ENCODE assay signal across 26 cellular contexts in the genomic region with DNA sequence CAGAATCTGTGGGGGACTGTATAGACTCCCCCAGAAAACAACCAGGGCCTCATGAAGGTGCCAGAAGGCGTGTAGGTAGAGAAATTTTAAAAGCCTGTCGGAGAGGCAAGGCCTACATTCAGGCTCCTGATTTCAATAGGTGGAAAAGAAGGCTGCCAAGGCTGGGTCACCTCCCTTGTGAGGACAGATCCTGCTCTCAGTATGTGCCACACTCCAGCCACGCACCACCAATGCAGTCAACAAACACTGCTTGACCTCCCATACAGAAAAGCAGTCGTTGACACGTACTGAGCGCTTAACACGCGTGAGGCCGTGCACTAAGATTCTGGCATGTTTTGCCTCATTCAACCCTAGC. TPM values are rescaled to one million over a fixed set of nuclear protein-coding genes. Genes with fewer than 3 reads are reported as not detected.
DNase-seq lines count a peak whose midpoint lies in the region; ATAC-seq and TF ChIP-seq lines count a peak whose summit lies in the region.
"Had no signal": no experiment of that assay in that cellular context is flagged by ENCODE, and none has a peak within 500 bp of the region (broad histone marks: within the 10 kb centered on the region; RNA-seq: fewer than 3 reads in every experiment).

No MANE protein-coding gene starts in this region.

- TF ChIP-seq CTCF in colonic mucosa (IDR thresholded peaks at IDR 0.05): no peak
- no peak for TF ChIP-seq CTCF in breast epithelium (IDR thresholded peaks at IDR 0.05)

- no peaks in the 10 kb centered on the region for H3K9me3 ChIP-seq in colonic mucosa
- no peaks in the 10 kb centered on the region for H3K9me3 ChIP-seq in breast epithelium
- H3K9me3 ChIP-seq: neutrophil, SK-N-SH, upper lobe of right lung had no signal

- H3K4me3 Mint-ChIP-seq in IgD-negative memory B cell: peak overlapping the region; percentile 4 to 74 (median 66)
- H3K4me3 Mint-ChIP-seq in naive B cell: peak overlapping the region; percentile 9 to 77 (median 72)
- peak overlapping the region; percentile 3 to 58 for H3K4me3 Mint-ChIP-seq in stimulated activated naive B cell treated with anti-CD40 and anti-IgM and Interleukin-4, amounts not matched to agents 10 μg/mL and 1 μg/mL and 100 μg/mL, for 72 hours

- intact Hi-C loops in colonic mucosa (cut with DNase I): no loop called here
- intact Hi-C loops in breast epithelium (cut with DNase I; ENCODE audit: low total_unique reads): loop anchor here (2.0 kb wide), 1 partner anchor 57 kb away; no protein-coding TSS in a partner anchor
- intact Hi-C loops in Right ventricle myocardium inferior (cut with DNase I): no loop called here

- no peaks in the 10 kb centered on the region for H3K36me3 Mint-ChIP-seq in IgD-negative memory B cell
- H3K36me3 Mint-ChIP-seq in naive B cell: peaks cover 12% of the 10 kb centered on the region in 2 donors
- peaks cover 4 to 8% of the 10 kb centered on the region in 2 donors for H3K36me3 Mint-ChIP-seq in stimulated activated naive B cell treated with anti-CD40 and anti-IgM and Interleukin-4, amounts not matched to agents 10 μg/mL and 1 μg/mL and 100 μg/mL, for 72 hours

- no peak for DNase-seq in colonic mucosa
- DNase-seq in naive B cell: no peak
- DNase-seq in stimulated activated naive B cell treated with anti-CD40 and anti-IgM and Interleukin-4, amounts not matched to agents 10 μg/mL and 1 μg/mL and 100 μg/mL, for 72 hours: no peak
- DNase-seq in activated gamma-delta T cell (lab: John Stamatoyannopoulos, UW): no peak
- DNase-seq in breast epithelium (ENCODE audit: low spot score in 2 of 2): no peak
- no peak for DNase-seq in Right ventricle myocardium inferior (ENCODE audit: missing footprints)
- DNase-seq: activated CD8-positive, alpha-beta T cell treated with anti-CD3 and anti-CD28 coated beads for 36 hours; brain microvascular endothelial cell; DMS79 treated with DMSO at 0.1 percent for 48 hours; effector CD4-positive, alpha-beta T cell; glutamatergic neuron; kidney; NCI-H1417 treated with DMSO at 0.1 percent for 48 hours; NCI-H446; NCI-H82; T-helper 2 cell; upper lobe of right lung had no signal

- H3K27me3 Mint-ChIP-seq in IgD-negative memory B cell (peaks cover 81% of the 10 kb centered on the region), naive B cell (peaks cover 76 to 91% (median 79%) of the 10 kb centered on the region in 3 donors)
- H3K27me3 Mint-ChIP-seq in stimulated activated naive B cell treated with anti-CD40 and anti-IgM and Interleukin-4, amounts not matched to agents 10 μg/mL and 1 μg/mL and 100 μg/mL, for 72 hours: peaks cover 78 to 96% of the 10 kb centered on the region in 2 donors

- H3K4me1 ChIP-seq in colonic mucosa: peaks cover 10% of the 10 kb centered on the region
- peaks cover 4 to 8% of the 10 kb centered on the region in 2 donors for H3K4me1 ChIP-seq in breast epithelium

- no peaks in the 10 kb centered on the region for H3K36me3 ChIP-seq in colonic mucosa
- H3K36me3 ChIP-seq in breast epithelium: no peaks in the 10 kb centered on the region
- H3K36me3 ChIP-seq: brain microvascular endothelial cell, neutrophil, upper lobe of right lung had no signal

- H3K27me3 ChIP-seq in colonic mucosa (peaks cover 90% of the 10 kb centered on the region), breast epithelium (peaks cover 17 to 100% of the 10 kb centered on the region in 2 donors)

- TF ChIP-seq POLR2A in breast epithelium (IDR thresholded peaks at IDR 0.05): no peak

- H3K4me3 ChIP-seq in colonic mucosa: peak overlapping the region; percentile 40
- no peak overlapping the region for H3K4me3 ChIP-seq in breast epithelium
- H3K4me3 ChIP-seq: upper lobe of right lung had no signal

- peak overlapping the region; percentile 54 to 64 for H3K9ac ChIP-seq in colonic mucosa (ENCODE audit: low read depth in 2 of 2, low read length in 2 of 2)
- H3K9ac ChIP-seq: KMS-11, SK-N-SH had no signal

- H3K4me1 Mint-ChIP-seq in IgD-negative memory B cell: peaks cover 17 to 38% (median 35%) of the 10 kb centered on the region in 3 donors
- H3K4me1 Mint-ChIP-seq in naive B cell: peaks cover 54 to 76% (median 61%) of the 10 kb centered on the region in 3 donors
- H3K4me1 Mint-ChIP-seq in stimulated activated naive B cell treated with anti-CD40 and anti-IgM and Interleukin-4, amounts not matched to agents 10 μg/mL and 1 μg/mL and 100 μg/mL, for 72 hours: peaks cover 48 to 66% of the 10 kb centered on the region in 2 donors

- H3K9me3 Mint-ChIP-seq in IgD-negative memory B cell (peaks cover 0 to 9% (median 7%) of the 10 kb centered on the region in 3 donors), naive B cell (peaks cover 0 to 48% (median 21%) of the 10 kb centered on the region in 7 donors)
- H3K9me3 Mint-ChIP-seq in stimulated activated naive B cell treated with anti-CD40 and anti-IgM and Interleukin-4, amounts not matched to agents 10 μg/mL and 1 μg/mL and 100 μg/mL, for 72 hours: no peaks in the 10 kb centered on the region

- peak overlapping the region; percentile 79 for H3K27ac ChIP-seq in colonic mucosa
- no peak overlapping the region for H3K27ac ChIP-seq in breast epithelium
- H3K27ac ChIP-seq: brain microvascular endothelial cell, KMS-11, neutrophil, RWPE1, upper lobe of right lung had no signal

- H3K27ac Mint-ChIP-seq in IgD-negative memory B cell: peak overlapping the region; percentile 40 to 88 (median 76)
- peak overlapping the region in 1 of 6 donors; percentile 90 for H3K27ac Mint-ChIP-seq in naive B cell
- H3K27ac Mint-ChIP-seq in stimulated activated naive B cell treated with anti-CD40 and anti-IgM and Interleukin-4, amounts not matched to agents 10 μg/mL and 1 μg/mL and 100 μg/mL, for 72 hours: peak overlapping the region; percentile 39
- H3K27ac Mint-ChIP-seq: activated CD8-positive, alpha-beta T cell treated with anti-CD3 and anti-CD28 coated beads for 36 hours had no signal

- no peak for ATAC-seq in naive B cell (ENCODE audit: low read depth in 2 of 2)
- no peak for ATAC-seq in stimulated activated naive B cell treated with anti-CD40 and anti-IgM and Interleukin-4, amounts not matched to agents 10 μg/mL and 1 μg/mL and 100 μg/mL, for 72 hours (replicated peaks)
- ATAC-seq in Right ventricle myocardium inferior: no peak
- ATAC-seq: activated CD8-positive, alpha-beta T cell treated with anti-CD3 and anti-CD28 coated beads for 36 hours; upper lobe of right lung had no signal

RNA-seq across cellular contexts. Expression of gene NKX2-3, which starts 1.1 kb away (rescaled TPM):
- polyA plus RNA-seq in IgD-negative memory B cell: not detected
- total RNA-seq in colonic mucosa: 1 to 10 TPM; 5.4 to 7.9 TPM
- polyA plus RNA-seq in naive B cell (ENCODE audit: low read depth in 6 of 6): not detected
- under 1 TPM in 1 of 3 donors, not detected in 2; 0.15 TPM for total RNA-seq in breast epithelium
- total RNA-seq in Right ventricle myocardium inferior: not detected
- total RNA-seq: activated CD8-positive, alpha-beta T cell treated with anti-CD3 and anti-CD28 coated beads for 36 hours; epithelial cell of proximal tubule; kidney; mononuclear cell; progenitor cell of endocrine pancreas had no signal
- polyA plus RNA-seq: CD14-positive monocyte, SK-N-SH had no signal
